Comparison of ENCODE assay signal across 1 cellular context in the genomic region with DNA sequence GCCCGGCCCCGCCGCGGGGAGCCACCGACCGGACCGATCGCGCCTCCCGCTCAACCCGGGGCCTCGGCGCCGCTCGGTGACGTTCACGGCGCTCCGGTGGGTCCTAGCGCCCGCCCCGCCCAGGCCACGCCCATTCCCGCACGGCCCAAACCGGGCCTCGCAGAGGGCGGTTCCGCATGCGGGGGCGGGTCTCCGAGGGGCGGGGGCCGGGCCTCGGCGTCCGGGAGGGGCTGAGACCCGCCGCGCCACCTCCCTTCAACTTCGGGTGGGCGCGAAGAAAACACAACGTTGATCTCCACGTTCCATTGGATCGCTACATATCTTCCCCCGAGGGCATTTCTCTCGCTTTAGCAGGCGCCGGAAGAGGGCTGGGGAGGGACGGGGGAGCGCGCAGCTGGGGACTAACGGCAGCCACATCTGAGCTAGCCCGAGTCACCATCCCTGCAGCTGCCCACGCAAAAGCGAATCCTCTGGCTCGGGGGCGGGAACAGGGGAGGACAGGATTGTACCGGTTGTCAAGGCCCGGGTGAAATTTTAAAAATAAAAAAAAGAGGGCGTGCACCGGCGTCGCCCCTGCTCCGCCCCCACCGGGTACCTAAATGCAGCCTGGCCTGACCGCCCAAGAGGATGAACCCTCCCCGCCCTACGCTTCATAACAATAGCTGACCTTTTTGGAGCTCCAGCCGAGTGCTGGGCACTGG.
TF ChIP-seq lines count a peak whose summit lies in the region.

MAD2L2 (minus strand) TSS at position 78 of the 701 bp plus-strand sequence. CDS start 547 bp downstream, outside the sequence.

TF ChIP-seq in GM12878, 131 proteins besides CTCF, POLR2A, EP300 and RAD21 (continued from another document and continues in another):
- TF ChIP-seq SMAD1 (IDR thresholded peaks at IDR 0.05; ENCODE audit: low read depth, partially characterized antibody): no peak
- TF ChIP-seq POLR2AphosphoS5 (IDR thresholded peaks at IDR 0.05; ENCODE audit: low read length): no peak
- TF ChIP-seq, protein P1, sequence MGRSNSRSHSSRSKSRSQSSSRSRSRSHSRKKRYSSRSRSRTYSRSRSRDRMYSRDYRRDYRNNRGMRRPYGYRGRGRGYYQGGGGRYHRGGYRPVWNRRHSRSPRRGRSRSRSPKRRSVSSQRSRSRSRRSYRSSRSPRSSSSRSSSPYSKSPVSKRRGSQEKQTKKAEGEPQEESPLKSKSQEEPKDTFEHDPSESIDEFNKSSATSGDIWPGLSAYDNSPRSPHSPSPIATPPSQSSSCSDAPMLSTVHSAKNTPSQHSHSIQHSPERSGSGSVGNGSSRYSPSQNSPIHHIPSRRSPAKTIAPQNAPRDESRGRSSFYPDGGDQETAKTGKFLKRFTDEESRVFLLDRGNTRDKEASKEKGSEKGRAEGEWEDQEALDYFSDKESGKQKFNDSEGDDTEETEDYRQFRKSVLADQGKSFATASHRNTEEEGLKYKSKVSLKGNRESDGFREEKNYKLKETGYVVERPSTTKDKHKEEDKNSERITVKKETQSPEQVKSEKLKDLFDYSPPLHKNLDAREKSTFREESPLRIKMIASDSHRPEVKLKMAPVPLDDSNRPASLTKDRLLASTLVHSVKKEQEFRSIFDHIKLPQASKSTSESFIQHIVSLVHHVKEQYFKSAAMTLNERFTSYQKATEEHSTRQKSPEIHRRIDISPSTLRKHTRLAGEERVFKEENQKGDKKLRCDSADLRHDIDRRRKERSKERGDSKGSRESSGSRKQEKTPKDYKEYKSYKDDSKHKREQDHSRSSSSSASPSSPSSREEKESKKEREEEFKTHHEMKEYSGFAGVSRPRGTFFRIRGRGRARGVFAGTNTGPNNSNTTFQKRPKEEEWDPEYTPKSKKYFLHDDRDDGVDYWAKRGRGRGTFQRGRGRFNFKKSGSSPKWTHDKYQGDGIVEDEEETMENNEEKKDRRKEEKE (IDR thresholded peaks at IDR 0.05): no peak
- TF ChIP-seq EZH2 (IDR thresholded peaks at IDR 0.05; ENCODE audit: borderline replicate concordance, control insufficient read depth, low read depth, low read length): no peak
- TF ChIP-seq HDAC2 (IDR thresholded peaks at IDR 0.05): no peak
- no peak for TF ChIP-seq KDM1A (IDR thresholded peaks at IDR 0.05; ENCODE audit: borderline replicate concordance)
- no peak for TF ChIP-seq BMI1 (IDR thresholded peaks at IDR 0.05; ENCODE audit: borderline replicate concordance)
- no peak for TF ChIP-seq EED (IDR thresholded peaks at IDR 0.05; ENCODE audit: low read depth)
- TF ChIP-seq RUNX3 (IDR thresholded peaks at IDR 0.05; ENCODE audit: low read length): no peak; the same call in 1 of the 2 replicates
- TF ChIP-seq, protein P2, sequence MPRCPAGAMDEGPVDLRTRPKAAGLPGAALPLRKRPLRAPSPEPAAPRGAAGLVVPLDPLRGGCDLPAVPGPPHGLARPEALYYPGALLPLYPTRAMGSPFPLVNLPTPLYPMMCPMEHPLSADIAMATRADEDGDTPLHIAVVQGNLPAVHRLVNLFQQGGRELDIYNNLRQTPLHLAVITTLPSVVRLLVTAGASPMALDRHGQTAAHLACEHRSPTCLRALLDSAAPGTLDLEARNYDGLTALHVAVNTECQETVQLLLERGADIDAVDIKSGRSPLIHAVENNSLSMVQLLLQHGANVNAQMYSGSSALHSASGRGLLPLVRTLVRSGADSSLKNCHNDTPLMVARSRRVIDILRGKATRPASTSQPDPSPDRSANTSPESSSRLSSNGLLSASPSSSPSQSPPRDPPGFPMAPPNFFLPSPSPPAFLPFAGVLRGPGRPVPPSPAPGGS (IDR thresholded peaks at IDR 0.05; ENCODE audit: borderline replicate concordance, insufficient read depth, low read depth, low read length, poor library complexity, severe bottlenecking): no peak
- TF ChIP-seq KAT2A (conservative IDR thresholded peaks at IDR 0.05; ENCODE audit: control insufficient read depth, low read depth, low read length): no peak
- TF ChIP-seq TCF12 (IDR thresholded peaks at IDR 0.05; ENCODE audit: low read depth, low read length): peak; percentile 32; the same call in 1 of the 2 replicates
- no peak for TF ChIP-seq CEBPB (IDR thresholded peaks at IDR 0.05; ENCODE audit: borderline replicate concordance in 1 of 2, low read depth in 2 of 2, low read length in 2 of 2)
- no peak for TF ChIP-seq GABPA (IDR thresholded peaks at IDR 0.05; ENCODE audit: low read depth)
- TF ChIP-seq ZNF24 (IDR thresholded peaks at IDR 0.05): 0 out of 2 replicates have a peak, but pooled peaks have one; percentile 27
- no peak for TF ChIP-seq KLF5 (IDR thresholded peaks at IDR 0.05; ENCODE audit: partially characterized antibody)
- TF ChIP-seq MEF2A (IDR thresholded peaks at IDR 0.05; ENCODE audit: insufficient read depth, low read depth, low read length): peak; percentile 47; the same call in 1 of the 2 replicates
- no peak for TF ChIP-seq IRF5 (IDR thresholded peaks at IDR 0.05; ENCODE audit: borderline replicate concordance)
- TF ChIP-seq RCOR1 (conservative IDR thresholded peaks at IDR 0.05; ENCODE audit: low read depth, low read length): no peak
- no peak for TF ChIP-seq NFIC (IDR thresholded peaks at IDR 0.05; ENCODE audit: low read depth, low read length)
- 0 out of 2 replicates have a peak, but pooled peaks have one; percentile 34 for TF ChIP-seq LARP7 (IDR thresholded peaks at IDR 0.05)
- no peak for TF ChIP-seq ZZZ3 (IDR thresholded peaks at IDR 0.05; ENCODE audit: control insufficient read depth, insufficient read length, low read depth)
- TF ChIP-seq POU2F2 (IDR thresholded peaks at IDR 0.05; ENCODE audit: borderline replicate concordance, low read depth, low read length): no peak
- no peak for TF ChIP-seq RELA (IDR thresholded peaks at IDR 0.05; ENCODE audit: borderline replicate concordance, partially characterized antibody)
- TF ChIP-seq DPF2 (IDR thresholded peaks at IDR 0.05): peak; percentile 43; the same call in 1 of the 2 replicates
- no peak for TF ChIP-seq SKIL (IDR thresholded peaks at IDR 0.05; ENCODE audit: low read depth, poor library complexity, severe bottlenecking)
- TF ChIP-seq STAT3 (IDR thresholded peaks at IDR 0.05; ENCODE audit: low read depth, low read length): no peak
- no peak for TF ChIP-seq ZNF207 (IDR thresholded peaks at IDR 0.05; ENCODE audit: borderline replicate concordance)
- TF ChIP-seq BHLHE40 (IDR thresholded peaks at IDR 0.05; ENCODE audit: borderline replicate concordance in 1 of 2, low read depth in 2 of 2, low read length in 1 of 2): peak in 1 of 2 experiments; percentile 74; a peak in 2 of 4 replicates
- no peak for TF ChIP-seq ZNF622 (IDR thresholded peaks at IDR 0.05)
- TF ChIP-seq RAD51 (IDR thresholded peaks at IDR 0.05): no peak
- TF ChIP-seq ZBTB11 (CRISPR knock-in tag; IDR thresholded peaks at IDR 0.05): no peak
- TF ChIP-seq ESRRA (IDR thresholded peaks at IDR 0.05; ENCODE audit: low read length): no peak
- peak; percentile 56; the same call in 1 of the 2 replicates for TF ChIP-seq SMAD5 (IDR thresholded peaks at IDR 0.05; ENCODE audit: low read depth)
- no peak for TF ChIP-seq ATF7 (IDR thresholded peaks at IDR 0.05; ENCODE audit: low read depth)
- peak; percentile 41; the same call in 1 of the 2 replicates for TF ChIP-seq CHD2 (IDR thresholded peaks at IDR 0.05; ENCODE audit: borderline replicate concordance, low read depth, low read length)
- TF ChIP-seq CBX3 (IDR thresholded peaks at IDR 0.05; ENCODE audit: borderline replicate concordance, low read depth): no peak
- TF ChIP-seq MYC (IDR thresholded peaks at IDR 0.05; ENCODE audit: insufficient read depth, insufficient read length, insufficient replicate concordance, low read length, severe bottlenecking): no peak
- TF ChIP-seq YY1 (IDR thresholded peaks at IDR 0.05; ENCODE audit: low read depth, low read length): no peak
- TF ChIP-seq ZNF274 (IDR thresholded peaks at IDR 0.05; ENCODE audit: insufficient read depth, insufficient read length): no peak
- TF ChIP-seq SREBF1 (IDR thresholded peaks at IDR 0.05; ENCODE audit: low read length): no peak
- TF ChIP-seq SREBF2 (IDR thresholded peaks at IDR 0.05; ENCODE audit: low read length): no peak
- TF ChIP-seq IRF4 (IDR thresholded peaks at IDR 0.05; ENCODE audit: low read depth, low read length): no peak
- TF ChIP-seq GATAD2B (conservative IDR thresholded peaks at IDR 0.05; ENCODE audit: low read depth): 0 out of 2 replicates have a peak, but pooled peaks have one; percentile 49
- TF ChIP-seq, protein P3, sequence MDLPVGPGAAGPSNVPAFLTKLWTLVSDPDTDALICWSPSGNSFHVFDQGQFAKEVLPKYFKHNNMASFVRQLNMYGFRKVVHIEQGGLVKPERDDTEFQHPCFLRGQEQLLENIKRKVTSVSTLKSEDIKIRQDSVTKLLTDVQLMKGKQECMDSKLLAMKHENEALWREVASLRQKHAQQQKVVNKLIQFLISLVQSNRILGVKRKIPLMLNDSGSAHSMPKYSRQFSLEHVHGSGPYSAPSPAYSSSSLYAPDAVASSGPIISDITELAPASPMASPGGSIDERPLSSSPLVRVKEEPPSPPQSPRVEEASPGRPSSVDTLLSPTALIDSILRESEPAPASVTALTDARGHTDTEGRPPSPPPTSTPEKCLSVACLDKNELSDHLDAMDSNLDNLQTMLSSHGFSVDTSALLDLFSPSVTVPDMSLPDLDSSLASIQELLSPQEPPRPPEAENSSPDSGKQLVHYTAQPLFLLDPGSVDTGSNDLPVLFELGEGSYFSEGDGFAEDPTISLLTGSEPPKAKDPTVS (IDR thresholded peaks at IDR 0.05; ENCODE audit: low read depth, low read length): no peak
- no peak for TF ChIP-seq IKZF2 (IDR thresholded peaks at IDR 0.05)
- TF ChIP-seq, protein P4, sequence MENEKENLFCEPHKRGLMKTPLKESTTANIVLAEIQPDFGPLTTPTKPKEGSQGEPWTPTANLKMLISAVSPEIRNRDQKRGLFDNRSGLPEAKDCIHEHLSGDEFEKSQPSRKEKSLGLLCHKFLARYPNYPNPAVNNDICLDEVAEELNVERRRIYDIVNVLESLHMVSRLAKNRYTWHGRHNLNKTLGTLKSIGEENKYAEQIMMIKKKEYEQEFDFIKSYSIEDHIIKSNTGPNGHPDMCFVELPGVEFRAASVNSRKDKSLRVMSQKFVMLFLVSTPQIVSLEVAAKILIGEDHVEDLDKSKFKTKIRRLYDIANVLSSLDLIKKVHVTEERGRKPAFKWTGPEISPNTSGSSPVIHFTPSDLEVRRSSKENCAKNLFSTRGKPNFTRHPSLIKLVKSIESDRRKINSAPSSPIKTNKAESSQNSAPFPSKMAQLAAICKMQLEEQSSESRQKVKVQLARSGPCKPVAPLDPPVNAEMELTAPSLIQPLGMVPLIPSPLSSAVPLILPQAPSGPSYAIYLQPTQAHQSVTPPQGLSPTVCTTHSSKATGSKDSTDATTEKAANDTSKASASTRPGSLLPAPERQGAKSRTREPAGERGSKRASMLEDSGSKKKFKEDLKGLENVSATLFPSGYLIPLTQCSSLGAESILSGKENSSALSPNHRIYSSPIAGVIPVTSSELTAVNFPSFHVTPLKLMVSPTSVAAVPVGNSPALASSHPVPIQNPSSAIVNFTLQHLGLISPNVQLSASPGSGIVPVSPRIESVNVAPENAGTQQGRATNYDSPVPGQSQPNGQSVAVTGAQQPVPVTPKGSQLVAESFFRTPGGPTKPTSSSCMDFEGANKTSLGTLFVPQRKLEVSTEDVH (IDR thresholded peaks at IDR 0.05; ENCODE audit: low read depth, partially characterized antibody): no peak
- TF ChIP-seq FOS (IDR thresholded peaks at IDR 0.05; ENCODE audit: borderline replicate concordance, extremely low read depth, insufficient read length): no peak
- no peak for TF ChIP-seq TCF3 (IDR thresholded peaks at IDR 0.05; ENCODE audit: borderline replicate concordance, insufficient read depth, low read depth, low read length)
